11 cellular contexts compared by ENCODE assay signal in the genomic region with DNA sequence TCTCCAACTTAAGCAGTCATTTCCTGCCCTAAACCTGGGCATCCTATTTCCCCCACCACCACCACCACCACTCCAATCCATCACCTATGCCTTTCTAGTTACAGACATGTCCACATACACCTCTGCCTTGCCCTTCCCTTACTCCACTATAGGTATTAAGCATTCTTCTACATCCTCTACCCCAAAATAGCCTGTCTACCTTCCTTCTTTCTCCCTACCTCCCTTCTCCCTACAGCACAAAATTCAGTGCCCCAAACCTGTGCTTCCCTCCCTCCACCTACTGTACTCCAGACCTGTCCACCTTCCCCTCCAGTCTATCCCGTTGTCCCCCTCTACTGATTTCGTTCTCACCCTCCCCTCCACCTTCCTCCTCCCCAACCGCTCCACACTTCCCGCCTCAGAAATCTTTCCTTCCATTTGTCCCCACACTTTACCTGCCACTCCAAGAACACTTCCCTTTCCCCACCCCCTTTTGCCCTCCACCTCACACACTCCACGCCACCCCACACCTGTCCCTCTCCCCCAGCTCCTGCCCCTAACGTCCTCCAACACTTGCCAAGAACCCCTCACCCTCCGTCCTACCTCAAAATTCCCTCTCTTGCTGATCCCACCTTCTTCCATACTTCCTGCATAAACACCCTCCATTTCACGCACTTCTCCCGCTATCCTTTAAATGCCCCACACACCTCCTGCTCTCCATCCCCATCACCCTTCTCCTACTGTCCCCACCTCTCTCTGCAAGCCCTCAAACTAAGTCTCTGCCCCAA. TPM values are rescaled to one million over a fixed set of nuclear protein-coding genes. Genes with fewer than 3 reads are reported as not detected.
DNase-seq lines count a peak whose midpoint lies in the region; ATAC-seq and TF ChIP-seq lines count a peak whose summit lies in the region.
"Had no signal": no experiment of that assay in that cellular context is flagged by ENCODE, and none has a peak within 500 bp of the region (broad histone marks: within the 10 kb centered on the region; RNA-seq: fewer than 3 reads in every experiment).

No MANE protein-coding gene starts in this region.

- no CpG with 5 or more reads among the region's 9 CpGs for WGBS in iPS DF 6.9 (ENCODE audit: insufficient coverage, insufficient read length)
- 78 to 85% (median 82%) methylated on average over 9 of the region's 9 CpGs for WGBS in spleen, 5 donors

- TF ChIP-seq POLR2A in spleen (IDR thresholded peaks at IDR 0.05) = no peak

- no peaks in the 10 kb centered on the region for H3K36me3 Mint-ChIP-seq in activated CD4-positive, alpha-beta T cell treated with anti-CD3 and anti-CD28 coated beads, Interleukin-2, amount 10 ng/mL, durations not matched to agents 24 days and 14 days (ENCODE audit: low read depth)
- H3K36me3 Mint-ChIP-seq in T-cell = no peaks in the 10 kb centered on the region

- H3K4me1 ChIP-seq in iPS DF 6.9 (ENCODE audit: control insufficient read depth, insufficient read depth, low read length) = peaks cover 4% of the 10 kb centered on the region
- H3K4me1 ChIP-seq in spleen = peaks cover 0 to 69% (median 29%) of the 10 kb centered on the region in 6 donors

- ATAC-seq in T-cell (replicated peaks in 1 of 4) (no peak), HG02642 (IDR thresholded peaks at IDR 0.05; ENCODE audit: poor library complexity, unreplicated experiment) (no peak), HG03378 (IDR thresholded peaks at IDR 0.05; ENCODE audit: unreplicated experiment) (no peak)

- H3K4me3 Mint-ChIP-seq in activated CD4-positive, alpha-beta T cell treated with anti-CD3 and anti-CD28 coated beads, Interleukin-2, amount 10 ng/mL, durations not matched to agents 24 days and 14 days = peak overlapping the region; percentile 71
- peak overlapping the region; percentile 74 to 91 (median 81) for H3K4me3 Mint-ChIP-seq in T-cell

- H3K27ac ChIP-seq in iPS DF 6.9 (ENCODE audit: low read length) (no peak overlapping the region), spleen (peak overlapping the region in 1 of 8 donors; percentile 87)

- no peak for TF ChIP-seq CTCF in spleen (IDR thresholded peaks at IDR 0.05 in 8 of 11, conservative IDR thresholded peaks at IDR 0.05 in 3 of 11)

- H3K27me3 Mint-ChIP-seq in activated CD4-positive, alpha-beta T cell treated with anti-CD3 and anti-CD28 coated beads, Interleukin-2, amount 10 ng/mL, durations not matched to agents 24 days and 14 days = peaks cover 13% of the 10 kb centered on the region
- H3K27me3 Mint-ChIP-seq in T-cell = no peaks in the 10 kb centered on the region

- H3K27ac Mint-ChIP-seq in activated CD4-positive, alpha-beta T cell treated with anti-CD3 and anti-CD28 coated beads, Interleukin-2, amount 10 ng/mL, durations not matched to agents 24 days and 14 days = peak overlapping the region; percentile 50
- no peak overlapping the region for H3K27ac Mint-ChIP-seq in T-cell

- H3K36me3 ChIP-seq in iPS DF 6.9 (ENCODE audit: control insufficient read depth, insufficient read depth, low read length) = no peaks in the 10 kb centered on the region
- H3K36me3 ChIP-seq in spleen = no peaks in the 10 kb centered on the region

- no peak for DNase-seq in activated CD4-positive, alpha-beta T cell treated with anti-CD3 and anti-CD28 coated beads, Interleukin-2, amount 10 ng/mL, durations not matched to agents 24 days and 14 days
- DNase-seq in activated CD4-positive, alpha-beta T cell treated with anti-CD3 and anti-CD28 coated beads for 48 hours = no peak
- no peak for DNase-seq in T-cell
- DNase-seq in iPS DF 6.9 (ENCODE audit: low read depth, low spot score) = no peak
- DNase-seq in spleen = no peak
- DNase-seq in NCI-H128 (lab: John Stamatoyannopoulos, UW; ENCODE audit: unreplicated experiment) = no peak
- DNase-seq: cortex of kidney, NCI-H187, T1000 had no signal

- POLR2A ChIA-PET in T-cell (lab: Charles Lee) = no interaction called here

- no peaks in the 10 kb centered on the region for H3K9me3 ChIP-seq in iPS DF 6.9 (ENCODE audit: control insufficient read depth, insufficient read depth, low read length)
- no peaks in the 10 kb centered on the region for H3K9me3 ChIP-seq in spleen

- CTCF ChIA-PET in T-cell (lab: Charles Lee) = no interaction called here

- H3K9me3 Mint-ChIP-seq in activated CD4-positive, alpha-beta T cell treated with anti-CD3 and anti-CD28 coated beads, Interleukin-2, amount 10 ng/mL, durations not matched to agents 24 days and 14 days = no peaks in the 10 kb centered on the region
- no peaks in the 10 kb centered on the region for H3K9me3 Mint-ChIP-seq in T-cell

- intact Hi-C loops in activated CD4-positive, alpha-beta T cell treated with anti-CD3 and anti-CD28 coated beads, Interleukin-2, amount 10 ng/mL, durations not matched to agents 24 days and 14 days (cut with micrococcal nuclease) = loop anchor here (5.0 kb wide), 1 partner anchor 35 kb away; no protein-coding TSS in a partner anchor
- intact Hi-C loops in spleen (cut with DNase I; ENCODE audit: low total_unique reads) = no loop called here

- H3K4me3 ChIP-seq in iPS DF 6.9 (ENCODE audit: low read length) (peak overlapping the region; percentile 98; the same call in 1 of the 2 replicates), spleen (peak overlapping the region in 6 of 8 donors; percentile 79 to 93 (median 89))

- no peaks in the 10 kb centered on the region for H3K27me3 ChIP-seq in iPS DF 6.9 (ENCODE audit: control insufficient read depth, insufficient read depth, low read length)
- no peaks in the 10 kb centered on the region for H3K27me3 ChIP-seq in spleen (replicated peaks in 1 of 7)

- peaks cover 31% of the 10 kb centered on the region for H3K4me1 Mint-ChIP-seq in activated CD4-positive, alpha-beta T cell treated with anti-CD3 and anti-CD28 coated beads, Interleukin-2, amount 10 ng/mL, durations not matched to agents 24 days and 14 days
- H3K4me1 Mint-ChIP-seq in T-cell = peaks cover 49 to 58% (median 53%) of the 10 kb centered on the region in 3 donors

RNA-seq across cellular contexts. Expression of gene STRBP, which starts 1.5 kb away (rescaled TPM):
- 25.1 and 25.8 TPM in 2 replicates for total RNA-seq in activated CD4-positive, alpha-beta T cell treated with anti-CD3 and anti-CD28 coated beads, Interleukin-2, amount 10 ng/mL, durations not matched to agents 24 days and 14 days
- 10 to 100 TPM; 18.6 to 26.9 (median 20.0) TPM for total RNA-seq in T-cell
- total RNA-seq in spleen = 10 to 100 TPM; 23.8 to 48.4 (median 36.8) TPM
- polyA plus RNA-seq in spleen = 10 to 100 TPM; 30.9 to 57.1 (median 36.5) TPM
